ENCODE assay signal across 8 cellular contexts in genomic region chr2:22355816-22356433, GRCh38.
DNase-seq lines count a peak whose midpoint lies in the region; ATAC-seq and TF ChIP-seq lines count a peak whose summit lies in the region.

No MANE protein-coding gene starts in this region.

- H3K4me1 Mint-ChIP-seq in CD14-positive monocyte (no peaks in the 10 kb centered on the region), memory B cell (no peaks in the 10 kb centered on the region)

- H3K27ac ChIP-seq in colonic mucosa, result no peak overlapping the region

- H3K4me1 ChIP-seq in colonic mucosa, result no peaks in the 10 kb centered on the region

- TF ChIP-seq CTCF in CD14-positive monocyte (IDR thresholded peaks at IDR 0.05), result peak; percentile 91
- peak; percentile 75 for TF ChIP-seq CTCF in colonic mucosa (IDR thresholded peaks at IDR 0.05)

- no peaks in the 10 kb centered on the region for H3K27me3 ChIP-seq in colonic mucosa

- no peak overlapping the region for H3K27ac Mint-ChIP-seq in CD14-positive monocyte
- H3K27ac Mint-ChIP-seq in memory B cell, result no peak overlapping the region

- no peaks in the 10 kb centered on the region for H3K9me3 ChIP-seq in colonic mucosa

- ATAC-seq in GM18858 (IDR thresholded peaks at IDR 0.05; ENCODE audit: unreplicated experiment) (peak; percentile 75), HG03159 (IDR thresholded peaks at IDR 0.05; ENCODE audit: unreplicated experiment) (peak; percentile 81), memory B cell (ENCODE audit: low read depth) (no peak)

- no peak overlapping the region for H3K4me3 ChIP-seq in colonic mucosa

- H3K9ac ChIP-seq in colonic mucosa (ENCODE audit: low read depth in 2 of 2, low read length in 2 of 2), result no peak overlapping the region

- H3K36me3 Mint-ChIP-seq in CD14-positive monocyte (no peaks in the 10 kb centered on the region), memory B cell (no peaks in the 10 kb centered on the region)

- no peaks in the 10 kb centered on the region for H3K36me3 ChIP-seq in colonic mucosa

- H3K4me3 Mint-ChIP-seq in CD14-positive monocyte (no peak overlapping the region), memory B cell (no peak overlapping the region)

- H3K27me3 Mint-ChIP-seq in CD14-positive monocyte (ENCODE audit: low read depth in 3 of 3) (peaks cover 0 to 2% (median 2%) of the 10 kb centered on the region in 3 donors), memory B cell (peaks cover 1% of the 10 kb centered on the region)

- no peaks in the 10 kb centered on the region for H3K9me3 Mint-ChIP-seq in CD14-positive monocyte
- H3K9me3 Mint-ChIP-seq in memory B cell, result no peaks in the 10 kb centered on the region

- intact Hi-C loops in CD14-positive monocyte (cut with micrococcal nuclease), result loop anchor here in 1 of 2 donors (10.0 kb wide), 1 partner anchor 1311 kb away; the partner anchor contains the start of gene APOB
- intact Hi-C loops in colonic mucosa (cut with DNase I), result loop anchor here (10.0 kb wide), 1 partner anchor 989 kb away; no protein-coding TSS in a partner anchor

- DNase-seq in CD14-positive monocyte (ENCODE audit: low spot score) (no peak), T-helper 9 cell (peak; percentile 5), colonic mucosa (peak; percentile 50), memory B cell (ENCODE audit: low spot score in 2 of 2) (peak; percentile 15 to 44), dedifferentiated amniotic fluid mesenchymal stem cell (ENCODE audit: extremely low spot score) (no peak)
- peak; percentile 5 for DNase-seq in stimulated activated naive CD4-positive, alpha-beta T cell treated with Interleukin-2 at 50 U/mL for 16 hours (lab: John Stamatoyannopoulos, UW)

Comparison
In these comparisons a context has a peak if more than half of its experiments do, and no peak if none do; other contexts are left out.
1. DNase-seq: peak in T-helper 9 cell (single experiment), colonic mucosa (single experiment), memory B cell (2 of 2) and stimulated activated naive CD4-positive, alpha-beta T cell treated with Interleukin-2 at 50 U/mL for 16 hours (single experiment); none in CD14-positive monocyte (single experiment) and dedifferentiated amniotic fluid mesenchymal stem cell (single experiment).